In genomic region chr9:92740015-92740408, GRCh38 we compare ENCODE assay signal across 12 cellular contexts. TPM values are rescaled to one million over a fixed set of nuclear protein-coding genes. Genes with fewer than 3 reads are reported as not detected.
DNase-seq lines count a peak whose midpoint lies in the region; ATAC-seq and TF ChIP-seq lines count a peak whose summit lies in the region.
"Had no signal": no experiment of that assay in that cellular context is flagged by ENCODE, and none has a peak within 500 bp of the region (broad histone marks: within the 10 kb centered on the region; RNA-seq: fewer than 3 reads in every experiment).

No MANE protein-coding gene starts in this region.

- H3K27me3 Mint-ChIP-seq in activated naive CD8-positive, alpha-beta T cell: no peaks in the 10 kb centered on the region
- no peaks in the 10 kb centered on the region for H3K27me3 Mint-ChIP-seq in activated naive CD8-positive, alpha-beta T cell treated with anti-CD3 and anti-CD28 coated beads, Interleukin-2, amount 50 U/mL, for 24 hours
- no peaks in the 10 kb centered on the region for H3K27me3 Mint-ChIP-seq in mesothelial cell of epicardium (ENCODE audit: low read depth)
- H3K27me3 Mint-ChIP-seq: activated naive CD4-positive, alpha-beta T cell treated with anti-CD3 and anti-CD28 coated beads, Interleukin-2, amount 10 ng/mL, durations not matched to agents 7 days and 5 days had no signal

- no peaks in the 10 kb centered on the region for H3K9me3 Mint-ChIP-seq in activated naive CD8-positive, alpha-beta T cell (ENCODE audit: low read depth)
- H3K9me3 Mint-ChIP-seq in activated naive CD8-positive, alpha-beta T cell treated with anti-CD3 and anti-CD28 coated beads, Interleukin-2, amount 50 U/mL, for 24 hours: no peaks in the 10 kb centered on the region
- no peaks in the 10 kb centered on the region for H3K9me3 Mint-ChIP-seq in mesothelial cell of epicardium
- H3K9me3 Mint-ChIP-seq: activated naive CD4-positive, alpha-beta T cell treated with anti-CD3 and anti-CD28 coated beads, Interleukin-2, amount 10 ng/mL, durations not matched to agents 7 days and 5 days had no signal

- intact Hi-C loops in transverse colon (cut with DNase I; ENCODE audit: low total_unique reads) (no loop called here), A673 (cut with micrococcal nuclease; ENCODE audit: unreplicated experiment) (no loop called here)

- H3K4me3 Mint-ChIP-seq in activated naive CD8-positive, alpha-beta T cell: peak overlapping the region; percentile 14
- H3K4me3 Mint-ChIP-seq in activated naive CD8-positive, alpha-beta T cell treated with anti-CD3 and anti-CD28 coated beads, Interleukin-2, amount 50 U/mL, for 24 hours: no peak overlapping the region
- H3K4me3 Mint-ChIP-seq in mesothelial cell of epicardium: no peak overlapping the region
- H3K4me3 Mint-ChIP-seq: activated naive CD4-positive, alpha-beta T cell treated with anti-CD3 and anti-CD28 coated beads, Interleukin-2, amount 10 ng/mL, durations not matched to agents 7 days and 5 days had no signal

- no peaks in the 10 kb centered on the region for H3K9me3 ChIP-seq in transverse colon
- H3K9me3 ChIP-seq in A673 (ENCODE audit: low read depth, low read length, poor library complexity, severe bottlenecking): no peaks in the 10 kb centered on the region

- TF ChIP-seq CTCF in choroid plexus epithelial cell (conservative IDR thresholded peaks at IDR 0.05; ENCODE audit: low read depth, low read length) (no peak), mesothelial cell of epicardium (IDR thresholded peaks at IDR 0.05; ENCODE audit: unreplicated experiment) (no peak), transverse colon (IDR thresholded peaks at IDR 0.05) (no peak), A673 (conservative IDR thresholded peaks at IDR 0.05; ENCODE audit: low read depth, low read length) (no peak)

- peaks cover 83% of the 10 kb centered on the region for H3K4me1 Mint-ChIP-seq in activated naive CD8-positive, alpha-beta T cell (ENCODE audit: low read depth)
- H3K4me1 Mint-ChIP-seq in activated naive CD8-positive, alpha-beta T cell treated with anti-CD3 and anti-CD28 coated beads, Interleukin-2, amount 50 U/mL, for 24 hours: peaks cover 78% of the 10 kb centered on the region
- H3K4me1 Mint-ChIP-seq in mesothelial cell of epicardium: peaks cover 32% of the 10 kb centered on the region

- H3K36me3 ChIP-seq in transverse colon (no peaks in the 10 kb centered on the region), A673 (ENCODE audit: insufficient read depth, low read length, poor library complexity, severe bottlenecking) (no peaks in the 10 kb centered on the region)

- no peak for DNase-seq in activated naive CD8-positive, alpha-beta T cell treated with anti-CD3 and anti-CD28 coated beads, Interleukin-2, amount 50 U/mL, for 24 hours
- DNase-seq in choroid plexus epithelial cell (ENCODE audit: low read depth) (peak; percentile 50), mesothelial cell of epicardium (ENCODE audit: low spot score in 2 of 2, unreplicated experiment in 2 of 2) (no peak), transverse colon (no peak), iPS-NIHi7 (ENCODE audit: extremely low spot score) (no peak), A673 (ENCODE audit: low spot score) (no peak), medulla oblongata (ENCODE audit: extremely low spot score) (no peak)
- DNase-seq: activated naive CD4-positive, alpha-beta T cell treated with anti-CD3 and anti-CD28 coated beads, Interleukin-2, amount 10 ng/mL, durations not matched to agents 7 days and 5 days; mesendoderm; NCI-H524 treated with DMSO at 0.1 percent for 48 hours had no signal

- TF ChIP-seq POLR2A in transverse colon (IDR thresholded peaks at IDR 0.05): no peak

- POLR2A ChIA-PET in A673 (lab: Charles Lee; ENCODE audit: low non-redundant PET): no interaction called here

- no peaks in the 10 kb centered on the region for H3K36me3 Mint-ChIP-seq in activated naive CD8-positive, alpha-beta T cell
- H3K36me3 Mint-ChIP-seq in activated naive CD8-positive, alpha-beta T cell treated with anti-CD3 and anti-CD28 coated beads, Interleukin-2, amount 50 U/mL, for 24 hours (ENCODE audit: low read depth): peaks cover 3% of the 10 kb centered on the region
- H3K36me3 Mint-ChIP-seq in mesothelial cell of epicardium: no peaks in the 10 kb centered on the region
- H3K36me3 Mint-ChIP-seq: activated naive CD4-positive, alpha-beta T cell treated with anti-CD3 and anti-CD28 coated beads, Interleukin-2, amount 10 ng/mL, durations not matched to agents 7 days and 5 days had no signal

- peak overlapping the region; percentile 1 to 64 (median 16) for H3K27ac ChIP-seq in transverse colon
- no peak overlapping the region for H3K27ac ChIP-seq in A673 (ENCODE audit: low read depth, low read length, poor library complexity, severe bottlenecking)
- H3K27ac ChIP-seq: KMS-11 had no signal

- BruUV-seq in A673 (replicated peaks; lab: Mats Ljungman, UMichigan): no TSS peak

- CTCF ChIA-PET in A673 (lab: Charles Lee): no interaction called here

- no peak for ATAC-seq in activated naive CD8-positive, alpha-beta T cell treated with anti-CD3 and anti-CD28 coated beads, Interleukin-2, amount 50 U/mL, for 24 hours

- H3K4me3 ChIP-seq in choroid plexus epithelial cell (ENCODE audit: low read depth, low read length) (no peak overlapping the region), transverse colon (no peak overlapping the region), A673 (ENCODE audit: low read depth, low read length, poor library complexity, severe bottlenecking) (no peak overlapping the region)

- peaks cover 20 to 61% (median 38%) of the 10 kb centered on the region in 4 donors for H3K4me1 ChIP-seq in transverse colon
- H3K4me1 ChIP-seq in A673 (ENCODE audit: insufficient read depth, low read length, poor library complexity, severe bottlenecking): peaks cover 7% of the 10 kb centered on the region

- TF ChIP-seq EP300 in transverse colon (IDR thresholded peaks at IDR 0.05; ENCODE audit: low read depth): no peak

- in situ Hi-C loops in transverse colon (cut with MboI; ENCODE audit: low pct_ligation_motif_present in 1 of 4, low pct_unique_long_range_greater_than_20kb in 1 of 4, low sequenced_read_pairs in 3 of 4): no loop called here

- H3K27me3 ChIP-seq in transverse colon (no peaks in the 10 kb centered on the region), A673 (replicated peaks; ENCODE audit: insufficient read depth, low read depth, low read length, poor library complexity) (no peaks in the 10 kb centered on the region)

- peak overlapping the region; percentile 18 for H3K27ac Mint-ChIP-seq in activated naive CD8-positive, alpha-beta T cell
- H3K27ac Mint-ChIP-seq in activated naive CD8-positive, alpha-beta T cell treated with anti-CD3 and anti-CD28 coated beads, Interleukin-2, amount 50 U/mL, for 24 hours: no peak overlapping the region
- H3K27ac Mint-ChIP-seq in mesothelial cell of epicardium: peak overlapping the region; percentile 6
- H3K27ac Mint-ChIP-seq: activated naive CD4-positive, alpha-beta T cell treated with anti-CD3 and anti-CD28 coated beads, Interleukin-2, amount 10 ng/mL, durations not matched to agents 7 days and 5 days had no signal

- WGBS in transverse colon (ENCODE audit: low coverage in 1 of 2), 2 donors: 39 to 54% methylated on average over 3 of the region's 3 CpGs

RNA-seq across cellular contexts. Expression of gene BICD2, which starts 24.6 kb away (rescaled TPM):
- total RNA-seq in mesothelial cell of epicardium: 29.4 to 30.4 TPM (median 30.2 TPM) in 3 replicates
- 10 to 100 TPM; 15.7 to 29.3 (median 19.7) TPM for total RNA-seq in transverse colon
- 44.3 and 47.8 TPM in 2 replicates for total RNA-seq in A673 (2021)
